8 cellular contexts compared by ENCODE assay signal in genomic region chr19:39110263-39110967, GRCh38. TPM values are rescaled to one million over a fixed set of nuclear protein-coding genes. Genes with fewer than 3 reads are reported as not detected.
DNase-seq lines count a peak whose midpoint lies in the region; ATAC-seq, FAIRE-seq and TF ChIP-seq lines count a peak whose summit lies in the region.

No MANE protein-coding gene starts in this region.

- ATAC-seq in activated CD8-positive, alpha-beta T cell treated with anti-CD3 and anti-CD28 coated beads for 36 hours, result peak; percentile 83
- ATAC-seq in stimulated activated effector memory CD8-positive, alpha-beta T cell treated with anti-CD3 and anti-CD28 coated beads, Interleukin-12 subunit alpha, Interleukin-12 subunit beta, amount 100 ng/mL, for 72 hours, result peak; percentile 85
- no peak for ATAC-seq in HG03196 (IDR thresholded peaks at IDR 0.05; ENCODE audit: unreplicated experiment)

- H3K9me3 Mint-ChIP-seq in activated CD8-positive, alpha-beta T cell treated with anti-CD3 and anti-CD28 coated beads for 36 hours, result no peaks in the 10 kb centered on the region
- H3K9me3 Mint-ChIP-seq in stimulated activated effector memory CD8-positive, alpha-beta T cell treated with anti-CD3 and anti-CD28 coated beads, Interleukin-12 subunit alpha, Interleukin-12 subunit beta, amount 100 ng/mL, for 72 hours, result no peaks in the 10 kb centered on the region

- no peak overlapping the region for H3K27ac Mint-ChIP-seq in activated CD8-positive, alpha-beta T cell treated with anti-CD3 and anti-CD28 coated beads for 36 hours
- H3K27ac Mint-ChIP-seq in stimulated activated effector memory CD8-positive, alpha-beta T cell treated with anti-CD3 and anti-CD28 coated beads, Interleukin-12 subunit alpha, Interleukin-12 subunit beta, amount 100 ng/mL, for 72 hours, result no peak overlapping the region

- peak; percentile 87 for FAIRE-seq in GM12891 (lab: Jason Lieb, UNC)

- DNase-seq in GM12891 (ENCODE audit: insufficient read length, low spot score) (peak; percentile 82), NCI-H748 (lab: John Stamatoyannopoulos, UW; ENCODE audit: unreplicated experiment) (peak; percentile 57), mucosa of gallbladder (ENCODE audit: low spot score) (peak; percentile 73)
- peak; percentile 79 for DNase-seq in activated CD8-positive, alpha-beta T cell treated with anti-CD3 and anti-CD28 coated beads for 36 hours
- DNase-seq in effector CD4-positive, alpha-beta T cell, result peak; percentile 57
- DNase-seq in stimulated activated effector memory CD8-positive, alpha-beta T cell treated with anti-CD3 and anti-CD28 coated beads, Interleukin-12 subunit alpha, Interleukin-12 subunit beta, amount 100 ng/mL, for 72 hours (ENCODE audit: low spot score in 2 of 2), result peak; percentile 69 to 82

- H3K4me3 Mint-ChIP-seq in activated CD8-positive, alpha-beta T cell treated with anti-CD3 and anti-CD28 coated beads for 36 hours, result no peak overlapping the region
- no peak overlapping the region for H3K4me3 Mint-ChIP-seq in stimulated activated effector memory CD8-positive, alpha-beta T cell treated with anti-CD3 and anti-CD28 coated beads, Interleukin-12 subunit alpha, Interleukin-12 subunit beta, amount 100 ng/mL, for 72 hours

- no peaks in the 10 kb centered on the region for H3K4me1 Mint-ChIP-seq in activated CD8-positive, alpha-beta T cell treated with anti-CD3 and anti-CD28 coated beads for 36 hours (ENCODE audit: low read depth)
- peaks cover 7% of the 10 kb centered on the region for H3K4me1 Mint-ChIP-seq in stimulated activated effector memory CD8-positive, alpha-beta T cell treated with anti-CD3 and anti-CD28 coated beads, Interleukin-12 subunit alpha, Interleukin-12 subunit beta, amount 100 ng/mL, for 72 hours

- no peaks in the 10 kb centered on the region for H3K36me3 Mint-ChIP-seq in activated CD8-positive, alpha-beta T cell treated with anti-CD3 and anti-CD28 coated beads for 36 hours (ENCODE audit: low read depth)
- H3K36me3 Mint-ChIP-seq in stimulated activated effector memory CD8-positive, alpha-beta T cell treated with anti-CD3 and anti-CD28 coated beads, Interleukin-12 subunit alpha, Interleukin-12 subunit beta, amount 100 ng/mL, for 72 hours, result peaks cover 7% of the 10 kb centered on the region

- POLR2A ChIA-PET in activated CD8-positive, alpha-beta T cell treated with anti-CD3 and anti-CD28 coated beads for 36 hours (lab: Charles Lee), result no interaction called here

- intact Hi-C loops in activated CD8-positive, alpha-beta T cell treated with anti-CD3 and anti-CD28 coated beads for 36 hours (cut with micrococcal nuclease), result no loop called here

- CTCF ChIA-PET in activated CD8-positive, alpha-beta T cell treated with anti-CD3 and anti-CD28 coated beads for 36 hours (lab: Charles Lee), result interaction anchor here (0.6 to 2.4 kb wide), 25 partner anchors 9 to 436 kb away, joined by 3 to 12 read pairs (median 3); no protein-coding TSS in a partner anchor

- TF ChIP-seq CTCF in 22Rv1 (IDR thresholded peaks at IDR 0.05), result peak; percentile 91
- peak; percentile 83 for TF ChIP-seq CTCF in activated CD8-positive, alpha-beta T cell treated with anti-CD3 and anti-CD28 coated beads for 36 hours (IDR thresholded peaks at IDR 0.05)

- H3K27ac ChIP-seq in 22Rv1, result no peak overlapping the region

- TF ChIP-seq POLR2A in GM12891 (IDR thresholded peaks at IDR 0.05; ENCODE audit: low read depth, low read length), result no peak

- peaks cover 3% of the 10 kb centered on the region for H3K27me3 Mint-ChIP-seq in activated CD8-positive, alpha-beta T cell treated with anti-CD3 and anti-CD28 coated beads for 36 hours

TF ChIP-seq in GM12891, 5 proteins besides CTCF, POLR2A, EP300 and RAD21:
- TF ChIP-seq TAF1 (IDR thresholded peaks at IDR 0.05; ENCODE audit: low read depth, low read length) (no peak), PAX5 (IDR thresholded peaks at IDR 0.05; ENCODE audit: insufficient read depth, low read length, severe bottlenecking) (no peak), SPI1 (IDR thresholded peaks at IDR 0.05; ENCODE audit: low read depth, low read length) (no peak), POLR2AphosphoS5 (IDR thresholded peaks at IDR 0.05; ENCODE audit: low read depth, low read length) (no peak)

RNA-seq across cellular contexts. Expression of gene PAK4, which starts 15.2 kb away (rescaled TPM):
- 6.5 TPM for polyA plus RNA-seq in GM12891 (2012; ENCODE audit: low read depth, missing spikeins)
- total RNA-seq in activated CD8-positive, alpha-beta T cell treated with anti-CD3 and anti-CD28 coated beads for 36 hours, result 10 to 100 TPM in 1 of 2 experiments, 1 to 10 TPM in 1; 9.8 to 11.5 TPM
- 89.3 TPM for total RNA-seq in mucosa of gallbladder

RNA-seq across cellular contexts. Expression of gene ACP7, which starts 26.2 kb away (rescaled TPM):
- polyA plus RNA-seq in GM12891 (2012; ENCODE audit: low read depth, missing spikeins), result not detected
- not detected for total RNA-seq in activated CD8-positive, alpha-beta T cell treated with anti-CD3 and anti-CD28 coated beads for 36 hours
- total RNA-seq in mucosa of gallbladder, result 7.3 TPM
